Comparison of ENCODE assay signal across 27 cellular contexts in the genomic region with DNA sequence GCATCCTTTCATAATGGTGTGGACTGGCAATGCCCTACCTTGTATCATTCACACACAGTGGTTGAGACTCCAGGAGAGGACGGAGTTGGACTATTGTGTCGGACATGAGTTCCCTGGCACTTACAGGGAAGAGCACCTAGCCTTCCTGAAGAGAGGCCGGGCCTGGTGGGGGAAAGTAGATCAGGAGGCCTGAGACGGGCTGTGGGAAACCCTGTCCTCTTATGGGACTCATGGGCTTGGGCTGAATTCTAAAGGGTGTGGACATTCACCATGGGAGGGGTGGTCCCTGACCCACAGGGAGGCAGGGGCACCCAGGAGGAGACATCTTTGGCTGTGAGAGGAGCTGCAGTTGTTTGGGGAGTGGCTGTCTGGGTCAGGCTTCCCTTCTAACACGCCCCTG.
"Had no signal": no experiment of that assay in that cellular context is flagged by ENCODE, and none has a peak within 500 bp of the region (broad histone marks: within the 10 kb centered on the region; RNA-seq: fewer than 3 reads in every experiment).

No MANE protein-coding gene starts in this region.

- H3K27ac ChIP-seq: left ventricle myocardium inferior, parathyroid adenoma, right atrium auricular region, right lobe of liver, stomach, testis, thyroid gland, transverse colon, upper lobe of left lung, vagina had no signal

- H3K4me2 ChIP-seq: smooth muscle cell had no signal

- H3K27ac Mint-ChIP-seq: immature natural killer cell; mesothelial cell of epicardium; naive thymus-derived CD4-positive, alpha-beta T cell; natural killer cell treated with Interleukin-12 subunit alpha and Interleukin-12 subunit beta and Interleukin-15 and Interleukin-18, amount 100 ng/mL, for 72 hours; progenitor cell of endocrine pancreas; stimulated activated naive B cell treated with anti-CD40 and anti-IgM and Interleukin-4, amounts not matched to agents 10 μg/mL and 1 μg/mL and 100 μg/mL, for 72 hours had no signal

- H3K9ac ChIP-seq: parathyroid adenoma had no signal

- H3K9me3 Mint-ChIP-seq: immature natural killer cell; natural killer cell treated with Interleukin-12 subunit alpha and Interleukin-12 subunit beta and Interleukin-15 and Interleukin-18, amount 100 ng/mL, for 72 hours; stimulated activated naive B cell treated with anti-CD40 and anti-IgM and Interleukin-4, amounts not matched to agents 10 μg/mL and 1 μg/mL and 100 μg/mL, for 72 hours had no signal

- H3K9me3 ChIP-seq: left ventricle myocardium inferior, right atrium auricular region, right lobe of liver, stomach, testis, thyroid gland, transverse colon, upper lobe of left lung, vagina had no signal

- H3K36me3 ChIP-seq: left ventricle myocardium inferior, right atrium auricular region, right lobe of liver, stomach, thyroid gland, transverse colon, upper lobe of left lung, vagina had no signal

- H3K4me3 Mint-ChIP-seq: immature natural killer cell; mesothelial cell of epicardium; naive thymus-derived CD4-positive, alpha-beta T cell; natural killer cell treated with Interleukin-12 subunit alpha and Interleukin-12 subunit beta and Interleukin-15 and Interleukin-18, amount 100 ng/mL, for 72 hours; stimulated activated naive B cell treated with anti-CD40 and anti-IgM and Interleukin-4, amounts not matched to agents 10 μg/mL and 1 μg/mL and 100 μg/mL, for 72 hours had no signal

- H3K27me3 Mint-ChIP-seq: progenitor cell of endocrine pancreas had no signal

- H3K4me1 Mint-ChIP-seq: immature natural killer cell; mesothelial cell of epicardium; naive thymus-derived CD4-positive, alpha-beta T cell had no signal

- H3K4me1 ChIP-seq: parathyroid adenoma, stomach, thyroid gland, transverse colon, upper lobe of left lung had no signal

- H3K27me3 ChIP-seq: right atrium auricular region, right lobe of liver, stomach, testis, thyroid gland, transverse colon, upper lobe of left lung, vagina had no signal

- H3K36me3 Mint-ChIP-seq: immature natural killer cell; mesothelial cell of epicardium; naive thymus-derived CD4-positive, alpha-beta T cell; natural killer cell treated with Interleukin-12 subunit alpha and Interleukin-12 subunit beta and Interleukin-15 and Interleukin-18, amount 100 ng/mL, for 72 hours; stimulated activated naive B cell treated with anti-CD40 and anti-IgM and Interleukin-4, amounts not matched to agents 10 μg/mL and 1 μg/mL and 100 μg/mL, for 72 hours had no signal

- H3K4me3 ChIP-seq: left ventricle myocardium inferior, lung, right atrium auricular region, right lobe of liver, smooth muscle cell, stomach, testis, thyroid gland, transverse colon, upper lobe of left lung, vagina had no signal

- DNase-seq: hypothalamus; immature natural killer cell; islet precursor cell; left ventricle myocardium inferior; mesendoderm; naive thymus-derived CD4-positive, alpha-beta T cell; nucleus accumbens; stimulated activated CD4-positive, alpha-beta T cell treated with anti-CD3 and anti-CD28 coated beads, Interleukin-12 subunit alpha, Interleukin-12 subunit beta, amount 100 ng/mL, for 4 hours; stimulated activated CD4-positive, alpha-beta T cell treated with anti-CD3 and anti-CD28 coated beads, Interleukin-15, amount 100 ng/mL, for 24 hours; stimulated activated CD4-positive, alpha-beta T cell treated with anti-CD3 and anti-CD28 coated beads, Interleukin-2, amount 100 ng/mL, for 24 hours; stimulated activated CD4-positive, alpha-beta T cell treated with anti-CD3 and anti-CD28 coated beads, Interleukin-4, amount 100 ng/mL, for 1 hour; stimulated activated naive B cell treated with anti-CD40 and anti-IgM and Interleukin-4, amounts not matched to agents 10 μg/mL and 1 μg/mL and 100 μg/mL, for 72 hours; stimulated activated naive CD8-positive, alpha-beta T cell treated with anti-CD3 and anti-CD28 coated beads, Interleukin-15, Interleukin-2, amounts not matched to agents 100 U/mL and 50 U/mL, for 24 hours; stomach; thyroid gland; transverse colon; upper lobe of left lung had no signal
